Comparison of ENCODE assay signal across 21 cellular contexts in the genomic region with DNA sequence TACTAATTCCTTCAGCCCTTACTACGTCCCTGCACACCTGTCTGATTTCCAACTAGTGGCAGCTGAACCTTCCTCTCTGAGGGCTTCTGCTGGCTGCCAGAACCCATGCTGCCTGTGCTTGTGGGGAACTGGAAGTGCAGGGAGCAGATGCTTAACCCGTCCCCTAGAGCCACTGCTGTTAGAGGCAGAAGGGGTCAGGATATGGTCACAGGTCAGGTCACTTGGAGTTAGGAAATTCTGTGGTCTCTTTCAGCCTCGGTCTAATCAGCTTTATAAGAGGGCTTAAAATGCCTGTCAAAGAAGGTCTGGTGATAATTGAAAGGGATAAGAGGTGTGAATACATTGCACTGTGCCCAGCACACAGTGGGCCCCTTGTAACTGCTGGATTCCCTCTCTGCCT.
"Had no signal": no experiment of that assay in that cellular context is flagged by ENCODE, and none has a peak within 500 bp of the region (broad histone marks: within the 10 kb centered on the region; RNA-seq: fewer than 3 reads in every experiment).

No MANE protein-coding gene starts in this region.

- ATAC-seq: activated CD4-positive, CD25-positive, alpha-beta regulatory T cell treated with anti-CD3 and anti-CD28 coated beads, Interleukin-2, amount 50 U/mL, for 24 hours; activated CD8-positive, alpha-beta T cell treated with anti-CD3 and anti-CD28 coated beads for 36 hours; activated T-cell treated with anti-CD3 and anti-CD28 coated beads, Interleukin-2, amount 50 U/mL, for 72 hours had no signal

- H3K27ac Mint-ChIP-seq: activated CD8-positive, alpha-beta T cell treated with anti-CD3 and anti-CD28 coated beads for 36 hours; activated naive CD4-positive, alpha-beta T cell treated with anti-CD3 and anti-CD28 coated beads, Interleukin-2, amount 10 ng/mL, durations not matched to agents 7 days and 5 days; activated naive CD8-positive, alpha-beta T cell treated with anti-CD3 and anti-CD28 coated beads for 36 hours; activated T-cell treated with anti-CD3 and anti-CD28 coated beads, Interleukin-2, amount 50 U/mL, for 72 hours; activated T-helper 2 cell treated with anti-CD3 and anti-CD28 coated beads, Interferon-gamma antibody, Interleukin-2, Interleukin-4, amounts not matched to agents 10 μg/mL and 5 μg/mL and 100 μg/mL, durations not matched to agents 14 hours and 24 hours and 36 hours had no signal

- H3K36me3 ChIP-seq: brain microvascular endothelial cell, cardiac muscle cell, MG63 had no signal

- DNase-seq: activated CD4-positive, alpha-beta T cell treated with anti-CD3 and anti-CD28 coated beads for 4 hours; activated CD8-positive, alpha-beta memory T cell treated with anti-CD3 and anti-CD28 coated beads, Interleukin-2, amount 50 U/mL, for 4 hours; activated CD8-positive, alpha-beta T cell treated with anti-CD3 and anti-CD28 coated beads for 36 hours; activated gamma-delta T cell treated with Interleukin-2 at 50 U/mL for 16 hours; activated naive CD4-positive, alpha-beta T cell treated with anti-CD3 and anti-CD28 coated beads, Interleukin-2, amount 10 ng/mL, durations not matched to agents 7 days and 5 days; activated naive CD8-positive, alpha-beta T cell treated with anti-CD3 and anti-CD28 coated beads for 36 hours; activated T-cell treated with anti-CD3 and anti-CD28 coated beads, Interleukin-2, amount 50 U/mL, for 72 hours; brain microvascular endothelial cell; MG63; NCI-H1092; NCI-H1417; NCI-H1930; NCI-H2171 treated with DMSO at 0.1 percent for 48 hours; NCI-H226; NCI-H748 treated with DMSO at 0.1 percent for 48 hours; SIG-M5; T-helper 1 cell had no signal

- H3K9me3 Mint-ChIP-seq: activated naive CD4-positive, alpha-beta T cell treated with anti-CD3 and anti-CD28 coated beads, Interleukin-2, amount 10 ng/mL, durations not matched to agents 7 days and 5 days; activated T-helper 2 cell treated with anti-CD3 and anti-CD28 coated beads, Interferon-gamma antibody, Interleukin-2, Interleukin-4, amounts not matched to agents 10 μg/mL and 5 μg/mL and 100 μg/mL, durations not matched to agents 14 hours and 24 hours and 36 hours had no signal

- H3K4me3 Mint-ChIP-seq: activated CD8-positive, alpha-beta T cell treated with anti-CD3 and anti-CD28 coated beads for 36 hours; activated naive CD4-positive, alpha-beta T cell treated with anti-CD3 and anti-CD28 coated beads, Interleukin-2, amount 10 ng/mL, durations not matched to agents 7 days and 5 days; activated naive CD8-positive, alpha-beta T cell treated with anti-CD3 and anti-CD28 coated beads for 36 hours; activated T-cell treated with anti-CD3 and anti-CD28 coated beads, Interleukin-2, amount 50 U/mL, for 72 hours had no signal

- H3K4me1 Mint-ChIP-seq: activated naive CD4-positive, alpha-beta T cell treated with anti-CD3 and anti-CD28 coated beads, Interleukin-2, amount 10 ng/mL, durations not matched to agents 7 days and 5 days; activated naive CD8-positive, alpha-beta T cell treated with anti-CD3 and anti-CD28 coated beads for 36 hours had no signal

- H3K27me3 ChIP-seq: brain microvascular endothelial cell, cardiac muscle cell, MG63 had no signal

- H3K36me3 Mint-ChIP-seq: activated naive CD4-positive, alpha-beta T cell treated with anti-CD3 and anti-CD28 coated beads, Interleukin-2, amount 10 ng/mL, durations not matched to agents 7 days and 5 days; activated naive CD8-positive, alpha-beta T cell treated with anti-CD3 and anti-CD28 coated beads for 36 hours had no signal

- H3K9me3 ChIP-seq: MG63 had no signal

- H3K27ac ChIP-seq: brain microvascular endothelial cell, cardiac muscle cell, VCaP had no signal

- H3K27me3 Mint-ChIP-seq: activated naive CD4-positive, alpha-beta T cell treated with anti-CD3 and anti-CD28 coated beads, Interleukin-2, amount 10 ng/mL, durations not matched to agents 7 days and 5 days; activated naive CD8-positive, alpha-beta T cell treated with anti-CD3 and anti-CD28 coated beads for 36 hours had no signal

- H3K4me3 ChIP-seq: cardiac muscle cell, MG63 had no signal
